Comparison of ENCODE assay signal across 21 cellular contexts in genomic region chr14:51097287-51097686, GRCh38.
"Had no signal": no experiment of that assay in that cellular context is flagged by ENCODE, and none has a peak within 500 bp of the region (broad histone marks: within the 10 kb centered on the region; RNA-seq: fewer than 3 reads in every experiment).

No MANE protein-coding gene starts in this region.

- H3K4me2 ChIP-seq: hepatocyte had no signal

- H3K9me3 ChIP-seq: colonic mucosa, neutrophil, psoas muscle, right lobe of liver, spleen, stomach had no signal

- H3K36me3 ChIP-seq: colonic mucosa, neutrophil, right lobe of liver, spleen, stomach had no signal

- H3K79me2 ChIP-seq: hepatocyte had no signal

- H2AFZ ChIP-seq: hepatocyte had no signal

- H3K27ac ChIP-seq: colonic mucosa, hepatocyte, neutrophil, psoas muscle, right lobe of liver, spleen, stomach had no signal

- H3K4me3 ChIP-seq: colonic mucosa, hepatocyte, lung, psoas muscle, right lobe of liver, spleen, stomach had no signal

- ATAC-seq: left colon; left ventricle myocardium superior; naive thymus-derived CD4-positive, alpha-beta T cell; psoas muscle; right lobe of liver; stimulated activated naive B cell treated with anti-CD40 and anti-IgM and Interleukin-4, amounts not matched to agents 10 μg/mL and 1 μg/mL and 100 μg/mL, for 72 hours had no signal

- DNase-seq: colonic mucosa; effector CD8-positive, alpha-beta T cell; foreskin melanocyte; head of caudate nucleus; left colon; left ventricle myocardium superior; mesenchymal stem cell; naive thymus-derived CD4-positive, alpha-beta T cell; psoas muscle; retina; right lobe of liver; spleen; stimulated activated CD4-positive, alpha-beta T cell treated with anti-CD3 and anti-CD28 coated beads, Interleukin-2, amount 100 ng/mL, for 24 hours; stimulated activated CD4-positive, alpha-beta T cell treated with anti-CD3 and anti-CD28 coated beads, Interleukin-4, amount 100 ng/mL, for 4 hours; stimulated activated naive B cell treated with anti-CD40 and anti-IgM and Interleukin-4, amounts not matched to agents 10 μg/mL and 1 μg/mL and 100 μg/mL, for 72 hours; stomach; substantia nigra; trophoblast cell had no signal
